In the genomic region with DNA sequence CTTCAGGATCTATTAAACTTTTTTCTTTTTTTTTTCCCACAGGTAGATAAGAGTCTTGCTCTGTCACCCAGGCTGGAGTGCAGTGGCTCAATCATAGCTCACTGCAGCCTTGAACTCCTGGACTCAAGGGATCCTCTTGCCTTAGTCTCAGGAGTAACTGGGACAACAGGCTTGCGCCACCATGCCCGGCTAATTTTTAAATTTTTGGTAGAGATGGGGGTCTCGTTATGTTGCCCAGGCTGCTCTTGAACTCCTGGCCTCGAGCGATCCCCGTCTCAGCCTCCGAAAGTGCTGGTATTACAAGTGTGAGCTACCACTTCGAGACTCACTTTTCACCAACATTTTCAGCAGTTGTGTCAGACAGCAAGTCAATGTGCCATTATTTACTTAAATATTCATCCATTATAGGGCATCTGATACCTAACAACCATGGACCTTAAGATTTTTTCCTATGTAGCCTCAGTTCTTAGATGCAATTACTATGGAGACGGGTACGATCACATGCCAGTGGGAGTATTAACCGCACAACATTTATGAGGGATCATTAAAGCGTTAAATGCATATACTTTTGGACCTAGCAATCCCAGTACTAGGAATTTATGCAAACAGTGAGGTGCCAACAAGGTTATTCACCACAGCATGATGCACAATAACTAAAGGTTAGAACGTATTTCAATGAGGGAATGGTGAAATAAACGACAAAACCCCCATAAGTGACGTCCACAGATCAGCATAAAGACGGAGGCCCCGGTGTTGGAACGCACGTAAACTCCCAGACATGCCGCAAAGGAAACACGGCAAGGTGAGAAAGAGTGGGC, we compare ENCODE assay signal across 6 cellular contexts. TPM values are rescaled to one million over a fixed set of nuclear protein-coding genes. Genes with fewer than 3 reads are reported as not detected.
A peak's percentile ranks its signal among the peaks of the same experiment; 100 is the strongest.
DNase-seq lines count a peak whose midpoint lies in the region; ATAC-seq, FAIRE-seq and TF ChIP-seq lines count a peak whose summit lies in the region.

No MANE protein-coding gene starts in this region.

- peak; percentile 17 for ATAC-seq in GM19351 (IDR thresholded peaks at IDR 0.05; ENCODE audit: unreplicated experiment)
- ATAC-seq in PC-3: peak; percentile 4; the same call in 1 of the 2 replicates

- H3K4me1 ChIP-seq in PC-3 (ENCODE audit: insufficient read depth, low read length) (peaks cover 17% of the 10 kb centered on the region), endothelial cell of umbilical vein (ENCODE audit: control insufficient read depth, extremely low read depth, insufficient read depth, low read length) (peaks cover 16% of the 10 kb centered on the region), skeletal muscle tissue (ENCODE audit: control insufficient read depth in 3 of 3, insufficient read depth in 3 of 3, low read length in 3 of 3) (peaks cover 19 to 24% (median 23%) of the 10 kb centered on the region in 3 donors)

- no peak for TF ChIP-seq CTCF in PC-3 (conservative IDR thresholded peaks at IDR 0.05; ENCODE audit: low read depth, low read length)
- no peak for TF ChIP-seq CTCF in endothelial cell of umbilical vein (IDR thresholded peaks at IDR 0.05; ENCODE audit: extremely low read depth in 1 of 2, insufficient read depth in 1 of 2, low read depth in 1 of 2, low read length in 2 of 2)

- peaks cover 52% of the 10 kb centered on the region for H3K79me2 ChIP-seq in PC-3 (ENCODE audit: low read length)
- peaks cover 34% of the 10 kb centered on the region for H3K79me2 ChIP-seq in endothelial cell of umbilical vein (ENCODE audit: control insufficient read depth, insufficient read depth, low read length)

- intact Hi-C loops in PC-3 (cut with micrococcal nuclease): no loop called here
- intact Hi-C loops in endothelial cell of umbilical vein (cut with micrococcal nuclease): loop anchor here (5.0 kb wide), 1 partner anchor 72 kb away; a partner anchor contains a TSS

- no peaks in the 10 kb centered on the region for H3F3A ChIP-seq in PC-3 (ENCODE audit: low read length, unreplicated experiment)

- POLR2A ChIA-PET in PC-3 (lab: Charles Lee; ENCODE audit: unreplicated experiment): interaction anchor here (0.7 kb wide), 1 partner anchor 29 kb away, joined by 3 read pairs; no protein-coding TSS in a partner anchor
- POLR2A ChIA-PET in endothelial cell of umbilical vein (lab: Charles Lee): no interaction called here

- CTCF ChIA-PET in PC-3 (lab: Charles Lee): no interaction called here
- CTCF ChIA-PET in endothelial cell of umbilical vein (lab: Charles Lee): no interaction called here

- in situ Hi-C loops in ACHN (cut with HindIII; ENCODE audit: low pct_ligation_motif_present, low pct_unique_long_range_greater_than_20kb, low sequenced_read_pairs): no loop called here

- H3K4me2 ChIP-seq in PC-3 (ENCODE audit: low read length): peak overlapping the region; percentile 92
- H3K4me2 ChIP-seq in endothelial cell of umbilical vein (ENCODE audit: insufficient read depth, low read length): peak overlapping the region; percentile 73

- no peaks in the 10 kb centered on the region for H3K9me3 ChIP-seq in PC-3 (ENCODE audit: low read length)
- H3K9me3 ChIP-seq in endothelial cell of umbilical vein (replicated peaks; ENCODE audit: control insufficient read depth, insufficient read depth, low read length): no peaks in the 10 kb centered on the region
- H3K9me3 ChIP-seq in skeletal muscle tissue (ENCODE audit: control insufficient read depth in 3 of 3, low read length in 3 of 3): no peaks in the 10 kb centered on the region

- H3K36me3 ChIP-seq in PC-3 (ENCODE audit: low read depth, low read length) (no peaks in the 10 kb centered on the region; the same call in 1 of the 2 replicates), endothelial cell of umbilical vein (ENCODE audit: control insufficient read depth in 2 of 2, extremely low read depth in 1 of 2, insufficient read depth in 2 of 2, low read length in 2 of 2) (peaks cover 0 to 1% of the 10 kb centered on the region in 2 experiments), skeletal muscle tissue (ENCODE audit: control insufficient read depth in 3 of 3, insufficient read depth in 3 of 3, low read length in 3 of 3) (peaks cover 11 to 18% (median 14%) of the 10 kb centered on the region in 3 donors)

- DNase-seq in PC-3: no peak
- no peak for DNase-seq in endothelial cell of umbilical vein (ENCODE audit: low read depth, low spot score)
- DNase-seq in EL: no peak
- no peak for DNase-seq in ACHN

- peak overlapping the region; percentile 88 for H2AFZ ChIP-seq in PC-3 (ENCODE audit: low read length)
- peak overlapping the region; percentile 67 for H2AFZ ChIP-seq in endothelial cell of umbilical vein (ENCODE audit: low read depth, low read length)

- TSS peak; percentile 68 for BruUV-seq in PC-3 (replicated peaks; lab: Mats Ljungman, UMichigan)
- TSS peak; percentile 69 for BruUV-seq in endothelial cell of umbilical vein (replicated peaks; lab: Mats Ljungman, UMichigan)

- no peak for TF ChIP-seq POLR2A in endothelial cell of umbilical vein (IDR thresholded peaks at IDR 0.05; ENCODE audit: low read depth, low read length)

- 0 out of 2 replicates have a peak, but pooled peaks cover 9% of the 10 kb centered on the region for H4K20me1 ChIP-seq in PC-3 (ENCODE audit: low read length)
- no peaks in the 10 kb centered on the region for H4K20me1 ChIP-seq in endothelial cell of umbilical vein (replicated peaks; ENCODE audit: control insufficient read depth, extremely low read depth, insufficient read depth, low read length)

- H3K9ac ChIP-seq in PC-3 (ENCODE audit: low read length) (peak overlapping the region; percentile 89), endothelial cell of umbilical vein (replicated peaks; ENCODE audit: extremely low read depth, insufficient read depth, low read length) (peak overlapping the region; percentile 19), skeletal muscle tissue (ENCODE audit: low read depth in 1 of 3, low read length in 3 of 3) (peak overlapping the region; percentile 91 to 97 (median 96))

- H3K9me1 ChIP-seq in endothelial cell of umbilical vein (replicated peaks; ENCODE audit: control insufficient read depth, extremely low read depth, insufficient read depth, low read length): no peaks in the 10 kb centered on the region

- peak overlapping the region; percentile 91 for H3K4me3 ChIP-seq in PC-3 (ENCODE audit: low read length)
- peak overlapping the region; percentile 5 to 84 (median 44) for H3K4me3 ChIP-seq in endothelial cell of umbilical vein (replicated peaks in 1 of 3; ENCODE audit: insufficient read depth in 1 of 3, low read depth in 1 of 3, low read length in 3 of 3)
- H3K4me3 ChIP-seq in skeletal muscle tissue (ENCODE audit: low read length in 3 of 3): peak overlapping the region; percentile 97 to 99 (median 97)

- FAIRE-seq in endothelial cell of umbilical vein (lab: Jason Lieb, UNC): peak; percentile 38

- no peaks in the 10 kb centered on the region for H3K9me2 ChIP-seq in PC-3 (replicated peaks; ENCODE audit: low read length)

- no peak overlapping the region for H3K27ac ChIP-seq in PC-3 (ENCODE audit: low read length)
- H3K27ac ChIP-seq in endothelial cell of umbilical vein (ENCODE audit: insufficient read depth, low read depth, low read length): peak overlapping the region; percentile 6
- H3K27ac ChIP-seq in skeletal muscle tissue (ENCODE audit: low read depth, low read length): peak overlapping the region; percentile 96

- H3K27me3 ChIP-seq in PC-3 (ENCODE audit: low read length) (no peaks in the 10 kb centered on the region), endothelial cell of umbilical vein (ENCODE audit: control insufficient read depth in 2 of 2, insufficient read depth in 2 of 2, low read length in 2 of 2) (no peaks in the 10 kb centered on the region), skeletal muscle tissue (ENCODE audit: control insufficient read depth in 3 of 3, insufficient read depth in 3 of 3, low read length in 3 of 3) (no peaks in the 10 kb centered on the region)

- dilution Hi-C loops in endothelial cell of umbilical vein (cut with MboI; ENCODE audit: extremely low pct_ligation_motif_present, low sequenced_read_pairs): no loop called here

RNA-seq across cellular contexts. Expression of a gene that starts 0.8 kb away (rescaled TPM):
- total RNA-seq in PC-3 (2014; rRNA removed): 13.8 and 23.8 TPM in 2 replicates
- total RNA-seq in endothelial cell of umbilical vein: 12.0 and 14.9 TPM in 2 replicates
- polyA plus RNA-seq in endothelial cell of umbilical vein: 17.6 and 18.3 TPM in 2 replicates
- 12.5 and 14.5 TPM in 2 replicates for polyA plus RNA-seq in endothelial cell of umbilical vein (2011; cell fraction: cytosol; rRNA removed)
- 56.7 and 68.4 TPM in 2 replicates for polyA plus RNA-seq in endothelial cell of umbilical vein (2011; cell fraction: nucleus; rRNA removed)
- polyA plus RNA-seq in endothelial cell of umbilical vein (2012): 16.1 and 17.1 TPM in 2 replicates
- 20.0 and 20.7 TPM in 2 replicates for polyA minus RNA-seq in endothelial cell of umbilical vein
- polyA minus RNA-seq in endothelial cell of umbilical vein (2011; cell fraction: cytosol; rRNA and poly(A)+ RNA removed): 4.1 TPM
- polyA minus RNA-seq in endothelial cell of umbilical vein (2011; cell fraction: nucleus; rRNA and poly(A)+ RNA removed): 15.2 and 16.3 TPM in 2 replicates
- total RNA-seq in skeletal muscle tissue: 14.6 TPM

RNA-seq across cellular contexts. Expression of a gene that starts 1.4 kb away (rescaled TPM):
- 226 and 255 TPM in 2 replicates for total RNA-seq in PC-3 (2014; rRNA removed)
- total RNA-seq in endothelial cell of umbilical vein: 168 and 179 TPM in 2 replicates
- 175 and 214 TPM in 2 replicates for polyA plus RNA-seq in endothelial cell of umbilical vein
- 214 and 243 TPM in 2 replicates for polyA plus RNA-seq in endothelial cell of umbilical vein (2011; cell fraction: cytosol; rRNA removed)
- polyA plus RNA-seq in endothelial cell of umbilical vein (2011; cell fraction: nucleus; rRNA removed): 168 and 195 TPM in 2 replicates
- 201 and 241 TPM in 2 replicates for polyA plus RNA-seq in endothelial cell of umbilical vein (2012)
- polyA minus RNA-seq in endothelial cell of umbilical vein: 91.9 and 105 TPM in 2 replicates
- 26.8 TPM for polyA minus RNA-seq in endothelial cell of umbilical vein (2011; cell fraction: cytosol; rRNA and poly(A)+ RNA removed)
- 45.1 and 47.1 TPM in 2 replicates for polyA minus RNA-seq in endothelial cell of umbilical vein (2011; cell fraction: nucleus; rRNA and poly(A)+ RNA removed)
- 104 TPM for total RNA-seq in skeletal muscle tissue

RNA-seq across cellular contexts. Expression of a gene that starts 27.9 kb away (rescaled TPM):
- 155 and 180 TPM in 2 replicates for total RNA-seq in PC-3 (2014; rRNA removed)
- 112 and 119 TPM in 2 replicates for total RNA-seq in endothelial cell of umbilical vein
- polyA plus RNA-seq in endothelial cell of umbilical vein: 143 and 165 TPM in 2 replicates
- 127 and 130 TPM in 2 replicates for polyA plus RNA-seq in endothelial cell of umbilical vein (2011; cell fraction: cytosol; rRNA removed)
- 223 and 270 TPM in 2 replicates for polyA plus RNA-seq in endothelial cell of umbilical vein (2011; cell fraction: nucleus; rRNA removed)
- polyA plus RNA-seq in endothelial cell of umbilical vein (2012): 108 and 109 TPM in 2 replicates
- polyA minus RNA-seq in endothelial cell of umbilical vein: 191 and 225 TPM in 2 replicates
- 53.6 TPM for polyA minus RNA-seq in endothelial cell of umbilical vein (2011; cell fraction: cytosol; rRNA and poly(A)+ RNA removed)
- polyA minus RNA-seq in endothelial cell of umbilical vein (2011; cell fraction: nucleus; rRNA and poly(A)+ RNA removed): 83.9 and 90.5 TPM in 2 replicates
- total RNA-seq in skeletal muscle tissue: 87.7 TPM

RNA-seq across cellular contexts. Expression of a gene that starts 28.2 kb away (rescaled TPM):
- total RNA-seq in PC-3 (2014; rRNA removed) (12.6 and 14.4 TPM in 2 replicates), endothelial cell of umbilical vein (31.0 and 35.5 TPM in 2 replicates), skeletal muscle tissue (8.9 TPM)
- polyA plus RNA-seq in endothelial cell of umbilical vein: 80.0 and 90.0 TPM in 2 replicates
- 48.3 and 49.2 TPM in 2 replicates for polyA plus RNA-seq in endothelial cell of umbilical vein (2011; cell fraction: cytosol; rRNA removed)
- polyA plus RNA-seq in endothelial cell of umbilical vein (2011; cell fraction: nucleus; rRNA removed): 47.8 and 50.4 TPM in 2 replicates
- polyA plus RNA-seq in endothelial cell of umbilical vein (2012): 34.9 and 42.2 TPM in 2 replicates
- 70.3 and 82.1 TPM in 2 replicates for polyA minus RNA-seq in endothelial cell of umbilical vein
- 11.6 TPM for polyA minus RNA-seq in endothelial cell of umbilical vein (2011; cell fraction: cytosol; rRNA and poly(A)+ RNA removed)
- 36.9 and 42.7 TPM in 2 replicates for polyA minus RNA-seq in endothelial cell of umbilical vein (2011; cell fraction: nucleus; rRNA and poly(A)+ RNA removed)

RNA-seq across cellular contexts. Expression of a gene that starts 42.5 kb away (rescaled TPM):
- total RNA-seq in PC-3 (2014; rRNA removed) (not detected in 2 replicates), endothelial cell of umbilical vein (not detected in 2 replicates), skeletal muscle tissue (not detected)
- not detected in 2 replicates for polyA plus RNA-seq in endothelial cell of umbilical vein
- polyA plus RNA-seq in endothelial cell of umbilical vein (2011; cell fraction: cytosol; rRNA removed): not detected in 2 replicates
- polyA plus RNA-seq in endothelial cell of umbilical vein (2011; cell fraction: nucleus; rRNA removed): not detected in 2 replicates
- polyA plus RNA-seq in endothelial cell of umbilical vein (2012): not detected in 2 replicates
- not detected in 2 replicates for polyA minus RNA-seq in endothelial cell of umbilical vein
- polyA minus RNA-seq in endothelial cell of umbilical vein (2011; cell fraction: cytosol; rRNA and poly(A)+ RNA removed): not detected
- not detected in 2 replicates for polyA minus RNA-seq in endothelial cell of umbilical vein (2011; cell fraction: nucleus; rRNA and poly(A)+ RNA removed)

Comparison
In these comparisons a context has a peak if more than half of its experiments do, and no peak if none do; other contexts are left out.
1. H3K4me3 ChIP-seq: peak in every context shown above with its lines; median percentile 97 in skeletal muscle tissue; 91 in PC-3; 44 in endothelial cell of umbilical vein.
2. H3K9ac ChIP-seq: peak in every context shown above with its lines; median percentile 96 in skeletal muscle tissue; 89 in PC-3; 19 in endothelial cell of umbilical vein.